Comparison of ENCODE assay signal across 8 cellular contexts in genomic region chrX:12979011-12979629, GRCh38. TPM values are rescaled to one million over a fixed set of nuclear protein-coding genes. Genes with fewer than 3 reads are reported as not detected.
A peak's percentile ranks its signal among the peaks of the same experiment; 100 is the strongest.
DNase-seq lines count a peak whose midpoint lies in the region; ATAC-seq, FAIRE-seq and TF ChIP-seq lines count a peak whose summit lies in the region.

No MANE protein-coding gene starts in this region.

- H3K27me3 ChIP-seq in GM12878 (replicated peaks in 1 of 2; ENCODE audit: control insufficient read depth in 2 of 2, insufficient read depth in 2 of 2, low read length in 1 of 2): no peaks in the 10 kb centered on the region

- intact Hi-C loops in CD14-positive monocyte (cut with micrococcal nuclease) (loop anchor here (10.0 kb wide), 2 partner anchors 116 to 516 kb away; no protein-coding TSS in a partner anchor), GM12878 (cut with micrococcal nuclease; ENCODE audit: unreplicated experiment) (loop anchor here (2.0 kb wide), 1 partner anchor 508 kb away; no protein-coding TSS in a partner anchor)

- SMC1A ChIA-PET in GM12878 (lab: Charles Lee; ENCODE audit: uncharacterized antibody, unreplicated experiment): interaction anchor here (0.6 to 24.6 kb wide), 15 partner anchors 11 to 510 kb away, joined by 3 to 595 read pairs (median 4); no protein-coding TSS in a partner anchor

- no TSS peak for BruUV-seq in GM12878 (replicated peaks; lab: Mats Ljungman, UMichigan)

- H3K4me1 ChIP-seq in GM12878 (ENCODE audit: control insufficient read depth, insufficient read depth, low read length): peaks cover 37% of the 10 kb centered on the region

- CTCF ChIA-PET in GM12878 (lab: Yijun Ruan, JAX) (interaction anchor here (0.6 to 2.7 kb wide), 14 partner anchors 8 to 114 kb away, joined by 3 to 13 read pairs (median 4); no protein-coding TSS in a partner anchor), HEK293T (lab: Yijun Ruan, JAX) (no interaction called here)

- H3K36me3 Mint-ChIP-seq in CD14-positive monocyte: peaks cover 26 to 32% of the 10 kb centered on the region in 2 donors
- peaks cover 31 to 34% (median 33%) of the 10 kb centered on the region in 3 donors for H3K36me3 Mint-ChIP-seq in naive thymus-derived CD8-positive, alpha-beta T cell

- TF ChIP-seq POLR2A in GM12878 (IDR thresholded peaks at IDR 0.05; ENCODE audit: low read depth, low read length): no peak

- H3K27me3 Mint-ChIP-seq in CD14-positive monocyte (ENCODE audit: low read depth in 3 of 3): peaks cover 0 to 81% (median 1%) of the 10 kb centered on the region in 3 donors
- H3K27me3 Mint-ChIP-seq in naive thymus-derived CD8-positive, alpha-beta T cell: no peaks in the 10 kb centered on the region

- H3K4me1 Mint-ChIP-seq in CD14-positive monocyte: peaks cover 28% of the 10 kb centered on the region
- peaks cover 15 to 57% (median 40%) of the 10 kb centered on the region in 4 donors for H3K4me1 Mint-ChIP-seq in naive thymus-derived CD8-positive, alpha-beta T cell

- DNase-seq in CD14-positive monocyte (ENCODE audit: low spot score) (no peak), GM12878 (ENCODE audit: low read depth, low spot score) (no peak), HEK293T (ENCODE audit: extremely low spot score) (no peak)
- DNase-seq in naive thymus-derived CD8-positive, alpha-beta T cell: no peak

- no peak for TF ChIP-seq RAD21 in GM12878 (IDR thresholded peaks at IDR 0.05; ENCODE audit: insufficient read depth, low read depth, low read length)

- H3K79me2 ChIP-seq in GM12878 (ENCODE audit: control insufficient read depth, insufficient read depth, low read length): peaks cover 36% of the 10 kb centered on the region

- peak overlapping the region; percentile 90 for H3K27ac ChIP-seq in GM12878 (ENCODE audit: control insufficient read depth, insufficient read depth)

- POLR2A ChIA-PET in GM12878 (lab: Charles Lee) (interaction anchor here (0.5 to 13.6 kb wide), 17 partner anchors 11 to 782 kb away, joined by 3 to 157 read pairs (median 4); no protein-coding TSS in a partner anchor), HEK293T (lab: Yijun Ruan, JAX) (no interaction called here)
- POLR2A ChIA-PET in naive thymus-derived CD8-positive, alpha-beta T cell (lab: Charles Lee): interaction anchor here (0.6 to 24.3 kb wide), 14 partner anchors 7 to 509 kb away, joined by 3 to 1336 read pairs (median 44); partner anchors contain the start of gene FAM9C

- no peaks in the 10 kb centered on the region for H4K20me1 ChIP-seq in GM12878 (ENCODE audit: control insufficient read depth, insufficient read depth)

- H3K4me3 Mint-ChIP-seq in CD14-positive monocyte: peak overlapping the region; percentile 93 to 98
- H3K4me3 Mint-ChIP-seq in naive thymus-derived CD8-positive, alpha-beta T cell: peak overlapping the region; percentile 93 to 99 (median 96)

- in situ Hi-C loops in GM12878 (cut with MboI): no loop called here

- H3K27ac Mint-ChIP-seq in CD14-positive monocyte: peak overlapping the region; percentile 83 to 94 (median 87)
- peak overlapping the region; percentile 96 to 100 (median 98) for H3K27ac Mint-ChIP-seq in naive thymus-derived CD8-positive, alpha-beta T cell

- H3K9me3 Mint-ChIP-seq in CD14-positive monocyte: peaks cover 0 to 24% (median 13%) of the 10 kb centered on the region in 7 donors
- H3K9me3 Mint-ChIP-seq in naive thymus-derived CD8-positive, alpha-beta T cell: peaks cover 0 to 20% (median 0%) of the 10 kb centered on the region in 9 donors

- no peak for TF ChIP-seq EP300 in GM12878 (IDR thresholded peaks at IDR 0.05; ENCODE audit: borderline replicate concordance in 1 of 2, control insufficient read depth in 1 of 2, low read depth in 2 of 2, low read length in 2 of 2)

- peak overlapping the region; percentile 36; the same call in 1 of the 2 replicates for H3K4me2 ChIP-seq in GM12878 (ENCODE audit: control insufficient read depth, insufficient read depth)

- no peaks in the 10 kb centered on the region; the same call in 2 of the 3 replicates for H3K9me3 ChIP-seq in GM12878 (replicated peaks; ENCODE audit: control insufficient read depth, insufficient read depth, low read length)

- peak overlapping the region; percentile 29; the same call in 1 of the 2 replicates for H3K4me3 ChIP-seq in GM12878

- 22% methylated on average over 6 of the region's 6 CpGs for WGBS in GM12878 (ENCODE audit: insufficient coverage, insufficient replicate concordance, low lambda C conversion rate, missing lambda C conversion rate)

- H3K9ac ChIP-seq in GM12878 (ENCODE audit: control insufficient read depth, insufficient read depth, low read length): peak overlapping the region; percentile 93

- RAD21 ChIA-PET in GM12878 (lab: Charles Lee; ENCODE audit: unreplicated experiment): interaction anchor here (0.5 to 23.0 kb wide), 16 partner anchors 9 to 509 kb away, joined by 3 to 562 read pairs (median 6); no protein-coding TSS in a partner anchor

- FAIRE-seq in GM12878 (lab: Jason Lieb, UNC): no peak

- ATAC-seq in HG03571 (IDR thresholded peaks at IDR 0.05; ENCODE audit: unreplicated experiment) (peak; percentile 2), GM12878 (peak; percentile 4), HG03354 (IDR thresholded peaks at IDR 0.05; ENCODE audit: poor library complexity, severe bottlenecking, unreplicated experiment) (no peak), HG03378 (IDR thresholded peaks at IDR 0.05; ENCODE audit: unreplicated experiment) (no peak), HG02885 (IDR thresholded peaks at IDR 0.05; ENCODE audit: poor library complexity, unreplicated experiment) (no peak)
- no peak for ATAC-seq in naive thymus-derived CD8-positive, alpha-beta T cell

- H2AFZ ChIP-seq in GM12878 (ENCODE audit: control insufficient read depth, low read depth, low read length): no peak overlapping the region

- no peaks in the 10 kb centered on the region for H3K36me3 ChIP-seq in GM12878 (ENCODE audit: control insufficient read depth in 2 of 2, insufficient read depth in 2 of 2, low read length in 1 of 2)

- no peak for TF ChIP-seq CTCF in CD14-positive monocyte (IDR thresholded peaks at IDR 0.05)
- TF ChIP-seq CTCF in GM12878 (IDR thresholded peaks at IDR 0.05 in 2 of 3, conservative IDR thresholded peaks at IDR 0.05 in 1 of 3; ENCODE audit: control insufficient read depth in 2 of 3, extremely low read depth in 1 of 3, insufficient read depth in 1 of 3, low read depth in 3 of 3, low read length in 3 of 3): no peak

TF ChIP-seq in GM12878, 131 proteins besides CTCF, POLR2A, EP300 and RAD21 (continues in another document):
- TF ChIP-seq WRNIP1 (IDR thresholded peaks at IDR 0.05; ENCODE audit: borderline replicate concordance, low read depth, low read length): 0 out of 2 replicates have a peak, but pooled peaks have one; percentile 41

TF ChIP-seq in HEK293T, 16 proteins besides CTCF, POLR2A, EP300 and RAD21:
- TF ChIP-seq TARDBP (IDR thresholded peaks at IDR 0.05) (no peak), BHLHE40 (IDR thresholded peaks at IDR 0.05; ENCODE audit: borderline replicate concordance) (no peak), PKNOX1 (IDR thresholded peaks at IDR 0.05) (no peak), ARNT (IDR thresholded peaks at IDR 0.05) (no peak), FOXM1 (IDR thresholded peaks at IDR 0.05; ENCODE audit: borderline replicate concordance) (no peak), HDGF (IDR thresholded peaks at IDR 0.05; ENCODE audit: borderline replicate concordance) (no peak)

RNA-seq across cellular contexts. Expression of gene TMSB4X, which starts 4.2 kb away (rescaled TPM):
- polyA plus RNA-seq in CD14-positive monocyte (over 10,000 TPM; 27,127 to 31,074 TPM), GM12878 (2011; rRNA removed) (13,924 and 13,999 TPM in 2 replicates), GM12878 (2014; fragmentation: Illumina TruSeq; extraction: Trizol) (22,521 and 25,739 TPM in 2 replicates), GM12878 (2014; fragmentation: Nextera tagmentation; extraction: Ambion mirVana) (over 10,000 TPM; 32,576 to 35,408 TPM), GM12878 (2014; rRNA removed) (21,672 and 21,926 TPM in 2 replicates), GM12878 (2016; fragmentation: Nextera tagmentation; extraction: Ambion mirVana) (over 10,000 TPM; 35,271 to 37,234 TPM)
- total RNA-seq in GM12878 (2013; cell fraction: nucleolus; rRNA removed): 726 and 815 TPM in 2 replicates
- total RNA-seq in GM12878 (2014; rRNA removed) (20,095 and 20,513 TPM in 2 replicates), GM12878 (2014; rRNA removed; fragmentation: Illumina TruSeq; extraction: Trizol) (14,081 and 14,526 TPM in 2 replicates), GM12878 (2021) (15,676 and 15,778 TPM in 2 replicates)
- polyA plus RNA-seq in GM12878 (2011; ENCODE audit: low read depth): 20,663 TPM
- 6,321 and 8,073 TPM in 2 replicates for polyA plus RNA-seq in GM12878 (2011; cell fraction: cytosol; rRNA removed)
- polyA plus RNA-seq in GM12878 (2011; cell fraction: nucleus; rRNA removed): 2,770 and 4,943 TPM in 2 replicates
- polyA plus RNA-seq in GM12878 (2012): 18,326 and 24,333 TPM in 2 replicates
- 5,151 and 6,646 TPM in 2 replicates for polyA minus RNA-seq in GM12878 (2011; rRNA and poly(A)+ RNA removed)
- 2,250 and 2,391 TPM in 2 replicates for polyA minus RNA-seq in GM12878 (2011; cell fraction: cytosol; rRNA and poly(A)+ RNA removed)
- 1,575 and 1,669 TPM in 2 replicates for polyA minus RNA-seq in GM12878 (2011; cell fraction: nucleus; rRNA and poly(A)+ RNA removed)
- total RNA-seq in naive thymus-derived CD8-positive, alpha-beta T cell: 1,000 to 10,000 TPM; 4,350 to 4,478 TPM
- over 10,000 TPM; 23,903 to 30,039 (median 28,786) TPM for polyA plus RNA-seq in naive thymus-derived CD8-positive, alpha-beta T cell

Comparison
In these comparisons a context has a peak if more than half of its experiments do, and no peak if none do; other contexts are left out.
1. ATAC-seq: peak in HG03571 (single experiment) and GM12878 (single experiment); none in naive thymus-derived CD8-positive, alpha-beta T cell (0 of 2), HG03354 (single experiment), HG03378 (single experiment) and HG02885 (single experiment).